In the genomic region with DNA sequence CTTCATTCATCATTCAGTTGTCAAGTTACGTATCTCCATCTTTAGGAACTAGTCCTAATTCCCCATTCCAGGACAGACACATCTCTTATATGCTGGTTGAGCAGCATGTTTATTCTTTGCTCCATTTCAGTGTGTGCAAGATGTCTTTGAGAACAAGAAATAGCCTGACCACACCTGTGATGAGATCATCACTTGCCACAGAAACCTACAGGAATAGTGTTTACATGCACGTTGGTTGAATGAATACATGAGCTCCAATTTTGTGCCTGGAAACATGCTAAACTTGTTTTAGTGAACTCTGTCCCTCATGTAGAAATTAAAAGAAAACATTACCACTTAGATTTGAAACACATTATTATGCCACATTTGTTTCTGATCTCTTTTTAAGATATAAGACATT, we compare ENCODE assay signal across 21 cellular contexts.
"Had no signal": no experiment of that assay in that cellular context is flagged by ENCODE, and none has a peak within 500 bp of the region (broad histone marks: within the 10 kb centered on the region; RNA-seq: fewer than 3 reads in every experiment).

No MANE protein-coding gene starts in this region.

- H3K9me3 ChIP-seq: adrenal gland, sigmoid colon, testis, upper lobe of left lung had no signal

- H3K4me3 ChIP-seq: adrenal gland, lung, sigmoid colon, smooth muscle cell, testis, upper lobe of left lung had no signal

- H3K4me1 ChIP-seq: adrenal gland, sigmoid colon, testis, upper lobe of left lung had no signal

- H3K27ac ChIP-seq: adrenal gland, sigmoid colon, testis, upper lobe of left lung had no signal

- ATAC-seq: activated T-cell treated with anti-CD3 and anti-CD28 coated beads, Interleukin-2, amount 50 U/mL, for 4 hours; left lobe of liver; naive thymus-derived CD4-positive, alpha-beta T cell; stimulated activated naive B cell treated with anti-CD40 and anti-IgM and Interleukin-4, amounts not matched to agents 10 μg/mL and 1 μg/mL and 100 μg/mL, for 72 hours had no signal

- DNase-seq: activated CD4-positive, alpha-beta T cell treated with anti-CD3 and anti-CD28 coated beads for 4 hours; activated CD4-positive, alpha-beta T cell treated with anti-CD3 and anti-CD28 coated beads, Interleukin-2, amount 50 U/mL, for 48 hours; activated CD4-positive, CD25-positive, alpha-beta regulatory T cell; activated CD8-positive, alpha-beta memory T cell treated with anti-CD3 and anti-CD28 coated beads, Interleukin-2, amount 50 U/mL, for 48 hours; activated naive CD4-positive, alpha-beta T cell; activated T-cell treated with anti-CD3 and anti-CD28 coated beads, Interleukin-2, amount 50 U/mL, for 4 hours; adrenal gland; cortex of kidney; endodermal cell; foreskin melanocyte; naive thymus-derived CD4-positive, alpha-beta T cell; sigmoid colon; stimulated activated CD4-positive, alpha-beta T cell treated with anti-CD3 and anti-CD28 coated beads, Interleukin-2, amount 100 ng/mL, for 48 hours; stimulated activated CD8-positive, alpha-beta memory T cell treated with anti-CD3 and anti-CD28 coated beads, Interleukin-4, amount 100 ng/mL, for 48 hours; stimulated activated naive B cell treated with anti-CD40 and anti-IgM and Interleukin-4, amounts not matched to agents 10 μg/mL and 1 μg/mL and 100 μg/mL, for 72 hours; T1000; testis; upper lobe of left lung had no signal

- H3K36me3 ChIP-seq: adrenal gland, sigmoid colon, upper lobe of left lung had no signal

- H3K27me3 ChIP-seq: adrenal gland, sigmoid colon, testis, upper lobe of left lung had no signal

- H3K4me2 ChIP-seq: smooth muscle cell had no signal
